1 cellular context compared by ENCODE assay signal in genomic region chr2:222859786-222860726, GRCh38.
TF ChIP-seq lines count a peak whose summit lies in the region.

No MANE protein-coding gene starts in this region.

TF ChIP-seq in HepG2, 621 proteins besides CTCF, POLR2A, EP300 and RAD21 (continued from another document and continues in another):
- TF ChIP-seq SOX5 (CRISPR knock-in tag; IDR thresholded peaks at IDR 0.05; ENCODE audit: borderline replicate concordance) (no peak; the same call in 1 of the 2 replicates), BRF2 (CRISPR knock-in tag; IDR thresholded peaks at IDR 0.05) (no peak), YY1 (IDR thresholded peaks at IDR 0.05; ENCODE audit: insufficient read depth, insufficient replicate concordance, low read depth, low read length) (no peak), ZNF232 (CRISPR knock-in tag; IDR thresholded peaks at IDR 0.05; ENCODE audit: borderline replicate concordance) (no peak), NFYC (CRISPR knock-in tag; IDR thresholded peaks at IDR 0.05) (no peak), ZNF224 (CRISPR knock-in tag; IDR thresholded peaks at IDR 0.05) (no peak), ARHGAP35 (CRISPR knock-in tag; IDR thresholded peaks at IDR 0.05; ENCODE audit: borderline replicate concordance) (no peak), ZNF564 (CRISPR knock-in tag; IDR thresholded peaks at IDR 0.05) (no peak), ZNF781 (CRISPR knock-in tag; IDR thresholded peaks at IDR 0.05; ENCODE audit: borderline replicate concordance, not compliant biosample characterization) (no peak), ZNF44 (CRISPR knock-in tag; IDR thresholded peaks at IDR 0.05) (no peak), U2AF1 (optimal IDR thresholded peaks at IDR 0.05; ENCODE audit: low read depth, low read length) (no peak), ZNF326 (CRISPR knock-in tag; IDR thresholded peaks at IDR 0.05; ENCODE audit: borderline replicate concordance) (no peak), ZNF691 (CRISPR knock-in tag; IDR thresholded peaks at IDR 0.05; ENCODE audit: borderline replicate concordance, low read depth) (no peak), ETV5 (CRISPR knock-in tag; IDR thresholded peaks at IDR 0.05; ENCODE audit: borderline replicate concordance) (peak; percentile 49; the same call in 1 of the 2 replicates), POLR2AphosphoS2 (IDR thresholded peaks at IDR 0.05; ENCODE audit: low read depth, low read length) (no peak), AKNA (CRISPR knock-in tag; IDR thresholded peaks at IDR 0.05; ENCODE audit: borderline replicate concordance) (no peak), ZFP1 (CRISPR knock-in tag; IDR thresholded peaks at IDR 0.05) (no peak), SNAI1 (CRISPR knock-in tag; IDR thresholded peaks at IDR 0.05; ENCODE audit: borderline replicate concordance) (peak; percentile 40; the same call in 1 of the 2 replicates), ZSCAN12 (CRISPR knock-in tag; IDR thresholded peaks at IDR 0.05) (no peak), PHF20 (CRISPR knock-in tag; IDR thresholded peaks at IDR 0.05) (no peak), RARA (CRISPR knock-in tag; IDR thresholded peaks at IDR 0.05) (peak; percentile 77), ZNF607 (CRISPR knock-in tag; IDR thresholded peaks at IDR 0.05; ENCODE audit: borderline replicate concordance) (no peak), HES4 (CRISPR knock-in tag; IDR thresholded peaks at IDR 0.05; ENCODE audit: borderline replicate concordance) (no peak), HOXA5 (CRISPR knock-in tag; IDR thresholded peaks at IDR 0.05) (no peak), ZNF281 (CRISPR knock-in tag; IDR thresholded peaks at IDR 0.05; ENCODE audit: borderline replicate concordance) (peak; percentile 62; the same call in 1 of the 2 replicates), ZBTB1 (CRISPR knock-in tag; IDR thresholded peaks at IDR 0.05; ENCODE audit: borderline replicate concordance) (no peak), MXI1 (IDR thresholded peaks at IDR 0.05; ENCODE audit: borderline replicate concordance, low read depth, low read length) (peak; percentile 39; the same call in 1 of the 3 replicates), TEAD3 (CRISPR knock-in tag; optimal IDR thresholded peaks at IDR 0.05; ENCODE audit: borderline replicate concordance) (no peak), ZNF318 (CRISPR knock-in tag; IDR thresholded peaks at IDR 0.05) (no peak), SP2 (CRISPR knock-in tag; IDR thresholded peaks at IDR 0.05) (no peak), FOSL1 (CRISPR knock-in tag; IDR thresholded peaks at IDR 0.05; ENCODE audit: borderline replicate concordance) (no peak), ZIK1 (CRISPR knock-in tag; IDR thresholded peaks at IDR 0.05; ENCODE audit: borderline replicate concordance, low read depth) (no peak), SP5 (CRISPR knock-in tag; IDR thresholded peaks at IDR 0.05; ENCODE audit: borderline replicate concordance, low read depth) (no peak), ZFAT (CRISPR knock-in tag; conservative IDR thresholded peaks at IDR 0.05) (no peak), ZMYM2 (CRISPR knock-in tag; IDR thresholded peaks at IDR 0.05) (no peak), ZNF263 (CRISPR knock-in tag; IDR thresholded peaks at IDR 0.05) (no peak), HNRNPH1 (optimal IDR thresholded peaks at IDR 0.05; ENCODE audit: low read depth, low read length) (no peak), SAP130 (CRISPR knock-in tag; IDR thresholded peaks at IDR 0.05; ENCODE audit: low read depth) (peak; percentile 63), NR3C1 (CRISPR knock-in tag; IDR thresholded peaks at IDR 0.05) (no peak), EHMT2 (IDR thresholded peaks at IDR 0.05; ENCODE audit: borderline replicate concordance, low read depth, low read length) (no peak), ZUFSP (CRISPR knock-in tag; IDR thresholded peaks at IDR 0.05; ENCODE audit: borderline replicate concordance) (no peak), NKX3-1 (CRISPR knock-in tag; IDR thresholded peaks at IDR 0.05) (0 out of 2 replicates have a peak, but pooled peaks have one; percentile 40), NFKBIZ (CRISPR knock-in tag; IDR thresholded peaks at IDR 0.05) (no peak)
